ENCODE assay signal across 10 cellular contexts in the genomic region with DNA sequence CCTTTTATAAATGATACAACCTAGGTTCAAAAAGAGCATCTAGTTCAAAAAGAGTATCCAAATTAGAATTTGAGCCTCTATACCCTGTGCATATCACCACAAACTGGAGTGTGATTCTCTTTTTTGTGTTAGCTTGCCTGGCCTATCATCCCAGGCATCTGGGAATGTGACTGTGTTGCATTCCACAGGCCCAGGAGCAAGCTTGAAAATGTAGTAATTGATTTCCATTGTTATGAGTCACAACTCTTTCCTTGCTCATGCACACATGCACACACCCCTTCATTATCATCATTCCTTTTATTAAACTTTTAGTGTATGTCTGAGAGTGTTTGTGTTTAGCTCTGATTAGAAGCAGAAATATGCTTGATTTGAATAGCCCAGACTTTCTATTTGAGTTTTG.
DNase-seq lines count a peak whose midpoint lies in the region; ATAC-seq and TF ChIP-seq lines count a peak whose summit lies in the region.
"Had no signal": no experiment of that assay in that cellular context is flagged by ENCODE, and none has a peak within 500 bp of the region (broad histone marks: within the 10 kb centered on the region; RNA-seq: fewer than 3 reads in every experiment).

No MANE protein-coding gene starts in this region.

- H3K27ac Mint-ChIP-seq in CD14-positive monocyte: no peak overlapping the region
- H3K27ac Mint-ChIP-seq: activated T-helper 2 cell treated with anti-CD3 and anti-CD28 coated beads, Interferon-gamma antibody, Interleukin-2, Interleukin-4, amounts not matched to agents 10 μg/mL and 5 μg/mL and 100 μg/mL, durations not matched to agents 14 hours and 24 hours and 36 hours had no signal

- ATAC-seq in RWPE2 (ENCODE audit: low read depth) (peak; percentile 96), HG02852 (IDR thresholded peaks at IDR 0.05; ENCODE audit: unreplicated experiment) (no peak)
- ATAC-seq: gastroesophageal sphincter had no signal

- DNase-seq in HAP-1 (ENCODE audit: low spot score in 2 of 2) (peak; percentile 40 to 77), RWPE2 (ENCODE audit: low spot score) (no peak), fibroblast of villous mesenchyme (ENCODE audit: low read depth) (peak; percentile 59), skeletal muscle cell (ENCODE audit: low read depth) (peak; percentile 48), cortex of kidney (lab: John Stamatoyannopoulos, UW) (no peak), NAMALWA (ENCODE audit: low spot score) (no peak), CD14-positive monocyte (ENCODE audit: low spot score) (no peak)

- no peak overlapping the region for H3K4me3 Mint-ChIP-seq in CD14-positive monocyte

- H3K4me1 ChIP-seq in HAP-1 (peaks cover 14% of the 10 kb centered on the region), RWPE2 (ENCODE audit: insufficient read depth, poor library complexity, severe bottlenecking) (peaks cover 31% of the 10 kb centered on the region)
- H3K4me1 ChIP-seq: gastroesophageal sphincter had no signal

- H3K9me3 Mint-ChIP-seq in CD14-positive monocyte: peaks cover 0 to 1% (median 0%) of the 10 kb centered on the region in 7 donors
- H3K9me3 Mint-ChIP-seq: activated T-helper 2 cell treated with anti-CD3 and anti-CD28 coated beads, Interferon-gamma antibody, Interleukin-2, Interleukin-4, amounts not matched to agents 10 μg/mL and 5 μg/mL and 100 μg/mL, durations not matched to agents 14 hours and 24 hours and 36 hours had no signal

- no peaks in the 10 kb centered on the region; the same call in 1 of the 2 replicates for H3K36me3 ChIP-seq in HAP-1 (replicated peaks)
- H3K36me3 ChIP-seq in RWPE2 (ENCODE audit: low read depth): peaks cover 23% of the 10 kb centered on the region

- no peaks in the 10 kb centered on the region for H3K27me3 Mint-ChIP-seq in CD14-positive monocyte (ENCODE audit: low read depth in 3 of 3)

- H3K4me1 Mint-ChIP-seq in CD14-positive monocyte: no peaks in the 10 kb centered on the region

- in situ Hi-C loops in HAP-1 (cut with MboI; ENCODE audit: low sequenced_read_pairs): no loop called here

- H3K4me3 ChIP-seq in HAP-1 (no peak overlapping the region), RWPE2 (ENCODE audit: severe bottlenecking) (no peak overlapping the region), fibroblast of villous mesenchyme (ENCODE audit: low read depth, low read length) (no peak overlapping the region), skeletal muscle cell (ENCODE audit: low read depth, low read length) (no peak overlapping the region)
- H3K4me3 ChIP-seq: gastroesophageal sphincter had no signal

- intact Hi-C loops in CD14-positive monocyte (cut with micrococcal nuclease): no loop called here

- TF ChIP-seq CTCF in RWPE2 (IDR thresholded peaks at IDR 0.05; ENCODE audit: poor library complexity, severe bottlenecking) (no peak), fibroblast of villous mesenchyme (IDR thresholded peaks at IDR 0.05; ENCODE audit: insufficient read depth, low read depth, low read length) (no peak), CD14-positive monocyte (IDR thresholded peaks at IDR 0.05) (no peak)

- H3K27ac ChIP-seq in RWPE2 (ENCODE audit: poor library complexity, severe bottlenecking): peak overlapping the region; percentile 87
- H3K27ac ChIP-seq: gastroesophageal sphincter had no signal

- no peaks in the 10 kb centered on the region for H3K9me3 ChIP-seq in HAP-1
- no peaks in the 10 kb centered on the region for H3K9me3 ChIP-seq in RWPE2 (ENCODE audit: severe bottlenecking)
- H3K9me3 ChIP-seq: gastroesophageal sphincter had no signal

- H3K36me3 Mint-ChIP-seq in CD14-positive monocyte: peaks cover 8 to 31% of the 10 kb centered on the region in 2 donors

- H3K27me3 ChIP-seq in HAP-1 (ENCODE audit: low read depth): no peaks in the 10 kb centered on the region
- H3K27me3 ChIP-seq in RWPE2 (ENCODE audit: insufficient read depth, poor library complexity, severe bottlenecking): no peaks in the 10 kb centered on the region
- H3K27me3 ChIP-seq: gastroesophageal sphincter had no signal

Comparison
In these comparisons a context has a peak if more than half of its experiments do, and no peak if none do; other contexts are left out.
1. DNase-seq: peak in HAP-1 (2 of 2), fibroblast of villous mesenchyme (single experiment) and skeletal muscle cell (single experiment); none in RWPE2 (single experiment), cortex of kidney (single experiment), NAMALWA (single experiment) and CD14-positive monocyte (single experiment).